ENCODE assay signal across 17 cellular contexts in the genomic region with DNA sequence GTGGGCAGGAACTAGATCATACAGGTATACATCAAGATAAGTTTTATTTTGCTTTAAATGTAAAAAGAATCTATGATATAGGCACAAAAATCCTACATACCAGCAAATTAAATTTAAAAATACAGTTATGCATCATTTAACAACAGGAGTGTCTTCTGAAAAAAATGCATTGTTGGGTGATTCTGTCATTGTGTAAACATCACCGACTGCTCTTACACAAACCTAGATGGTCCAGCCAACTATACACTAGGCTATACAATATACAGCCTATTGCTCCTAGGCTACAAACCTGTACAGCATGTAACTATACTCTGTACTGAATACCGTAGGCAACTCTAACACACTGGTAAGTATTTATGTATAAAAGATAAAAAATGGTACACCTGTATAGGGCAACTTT.
DNase-seq lines count a peak whose midpoint lies in the region; ATAC-seq and TF ChIP-seq lines count a peak whose summit lies in the region.
"Had no signal": no experiment of that assay in that cellular context is flagged by ENCODE, and none has a peak within 500 bp of the region (broad histone marks: within the 10 kb centered on the region; RNA-seq: fewer than 3 reads in every experiment).

No MANE protein-coding gene starts in this region.

- intact Hi-C loops in Caco-2 (cut with micrococcal nuclease; ENCODE audit: unreplicated experiment) = no loop called here

- 0% methylated on average over 1 of the region's 2 CpGs for WGBS in mesenchymal stem cell

- TF ChIP-seq CTCF in choroid plexus epithelial cell (conservative IDR thresholded peaks at IDR 0.05; ENCODE audit: low read depth, low read length) (no peak), Caco-2 (IDR thresholded peaks at IDR 0.05; ENCODE audit: insufficient read depth in 1 of 2, low read depth in 1 of 2, low read length in 1 of 2, severe bottlenecking in 1 of 2, unreplicated experiment in 1 of 2) (no peak)

- H2BK12ac ChIP-seq in mesenchymal stem cell (ENCODE audit: low read length in 2 of 2) = no peak overlapping the region

- H2BK5ac ChIP-seq in mesenchymal stem cell (ENCODE audit: low read depth, low read length, poor library complexity, severe bottlenecking) = no peak overlapping the region

- POLR2A ChIA-PET in Caco-2 (lab: Charles Lee) = no interaction called here

- H3K14ac ChIP-seq in mesenchymal stem cell (ENCODE audit: low read length in 2 of 2) = no peak overlapping the region

- H2AK5ac ChIP-seq in mesenchymal stem cell (ENCODE audit: low read length, severe bottlenecking) = no peak overlapping the region

- ATAC-seq in HG02852 (IDR thresholded peaks at IDR 0.05; ENCODE audit: unreplicated experiment) (no peak), HG02759 (IDR thresholded peaks at IDR 0.05; ENCODE audit: unreplicated experiment) (no peak)
- ATAC-seq: body of pancreas; CD8-positive, alpha-beta T cell; HCT116 had no signal

- H3K36me3 Mint-ChIP-seq in Caco-2 (ENCODE audit: insufficient read depth, unreplicated experiment) = peaks cover 5% of the 10 kb centered on the region

- no peak overlapping the region for H3K27ac ChIP-seq in mesenchymal stem cell (ENCODE audit: low read length, poor library complexity, severe bottlenecking)
- H3K27ac ChIP-seq: body of pancreas, hepatocyte had no signal

- H3K4me3 ChIP-seq in choroid plexus epithelial cell (ENCODE audit: low read depth, low read length) = no peak overlapping the region
- H3K4me3 ChIP-seq in mesenchymal stem cell (ENCODE audit: insufficient read depth in 1 of 2, low read depth in 1 of 2, low read length in 2 of 2) = no peak overlapping the region
- no peak overlapping the region for H3K4me3 ChIP-seq in Caco-2 (ENCODE audit: low read depth, low read length)
- H3K4me3 ChIP-seq: body of pancreas, hepatocyte, lung had no signal

- no peak overlapping the region for H3K23ac ChIP-seq in mesenchymal stem cell (ENCODE audit: low read length in 2 of 2)

- H3K27me3 ChIP-seq in mesenchymal stem cell (ENCODE audit: control insufficient read depth in 1 of 2, insufficient read depth in 1 of 2, low read length in 2 of 2) (no peaks in the 10 kb centered on the region), Caco-2 (replicated peaks; ENCODE audit: control insufficient read depth, insufficient read depth, low read length) (no peaks in the 10 kb centered on the region)
- H3K27me3 ChIP-seq: body of pancreas, hepatocyte had no signal

- H2BK120ac ChIP-seq in mesenchymal stem cell (ENCODE audit: low read depth, low read length) = no peak overlapping the region

- CTCF ChIA-PET in Caco-2 (lab: Charles Lee) = no interaction called here

- no peak overlapping the region for H3K27ac Mint-ChIP-seq in Caco-2 (ENCODE audit: unreplicated experiment)
- H3K27ac Mint-ChIP-seq: activated CD4-positive, alpha-beta T cell treated with anti-CD3 and anti-CD28 coated beads, Interleukin-2, amount 10 ng/mL, durations not matched to agents 7 days and 5 days; CD8-positive, alpha-beta T cell had no signal

- H3K4me1 Mint-ChIP-seq in Caco-2 (ENCODE audit: low read depth, unreplicated experiment) = no peaks in the 10 kb centered on the region

- no peak overlapping the region for H3K4me3 Mint-ChIP-seq in Caco-2 (ENCODE audit: unreplicated experiment)
- H3K4me3 Mint-ChIP-seq: activated CD4-positive, alpha-beta T cell treated with anti-CD3 and anti-CD28 coated beads, Interleukin-2, amount 10 ng/mL, durations not matched to agents 7 days and 5 days; CD8-positive, alpha-beta T cell had no signal

- H3K18ac ChIP-seq in mesenchymal stem cell (ENCODE audit: low read depth in 1 of 2, low read length in 2 of 2) = no peak overlapping the region

- DNase-seq in EL (peak; percentile 66), NCI-H460 (ENCODE audit: extremely low read depth, low read depth) (peak; percentile 4), choroid plexus epithelial cell (ENCODE audit: low read depth) (peak; percentile 71), mesenchymal stem cell (peak; percentile 12), Caco-2 (no peak), OCI-M1 (lab: John Stamatoyannopoulos, UW) (no peak)
- DNase-seq: activated CD4-positive, alpha-beta T cell treated with anti-CD3 and anti-CD28 coated beads, Interleukin-2, amount 10 ng/mL, durations not matched to agents 7 days and 5 days; body of pancreas; CD8-positive, alpha-beta T cell; NCI-H1092; NCI-H510A; stimulated activated CD4-positive, alpha-beta T cell treated with anti-CD3 and anti-CD28 coated beads, Interleukin-12 subunit alpha, Interleukin-12 subunit beta, amount 100 ng/mL, for 4 hours had no signal

- H3K4ac ChIP-seq in mesenchymal stem cell (ENCODE audit: low read depth in 1 of 2, low read length in 2 of 2) = no peak overlapping the region

- no TSS peak for BruUV-seq in Caco-2 (replicated peaks; lab: Mats Ljungman, UMichigan)

- no peak overlapping the region for H4K91ac ChIP-seq in mesenchymal stem cell (ENCODE audit: low read length)

- no peak overlapping the region for H2AFZ ChIP-seq in mesenchymal stem cell (ENCODE audit: low read depth, low read length)
- H2AFZ ChIP-seq: hepatocyte had no signal

- H2BK15ac ChIP-seq in mesenchymal stem cell (ENCODE audit: low read depth, poor library complexity, severe bottlenecking) = no peak overlapping the region

- H3K9ac ChIP-seq in mesenchymal stem cell (ENCODE audit: low read length) = no peak overlapping the region

- H4K8ac ChIP-seq in mesenchymal stem cell (ENCODE audit: low read length) = no peak overlapping the region

- H3K4me1 ChIP-seq in mesenchymal stem cell (ENCODE audit: control insufficient read depth, insufficient read depth, low read depth, low read length) (no peaks in the 10 kb centered on the region), Caco-2 (peaks cover 5% of the 10 kb centered on the region; the same call in 1 of the 2 replicates)
- H3K4me1 ChIP-seq: body of pancreas had no signal

- H3K9me3 Mint-ChIP-seq in Caco-2 (ENCODE audit: unreplicated experiment) = peaks cover 9% of the 10 kb centered on the region
- H3K9me3 Mint-ChIP-seq: activated CD4-positive, alpha-beta T cell treated with anti-CD3 and anti-CD28 coated beads, Interleukin-2, amount 10 ng/mL, durations not matched to agents 7 days and 5 days; CD8-positive, alpha-beta T cell had no signal

- no peak overlapping the region for H3K4me2 ChIP-seq in mesenchymal stem cell (ENCODE audit: low read length, poor library complexity, severe bottlenecking)
- H3K4me2 ChIP-seq: hepatocyte had no signal

- H3K36me3 ChIP-seq in mesenchymal stem cell (ENCODE audit: control insufficient read depth in 1 of 2, insufficient read depth in 2 of 2, low read depth in 1 of 2, low read length in 2 of 2) = peaks cover 0 to 4% of the 10 kb centered on the region in 2 experiments
- H3K36me3 ChIP-seq in Caco-2 (ENCODE audit: control insufficient read depth, insufficient read depth, low read length) = no peaks in the 10 kb centered on the region

- H3K27me3 Mint-ChIP-seq in Caco-2 (ENCODE audit: insufficient read depth, unreplicated experiment) = no peaks in the 10 kb centered on the region
- H3K27me3 Mint-ChIP-seq: activated CD4-positive, alpha-beta T cell treated with anti-CD3 and anti-CD28 coated beads, Interleukin-2, amount 10 ng/mL, durations not matched to agents 7 days and 5 days had no signal

- H3K9me3 ChIP-seq in mesenchymal stem cell (ENCODE audit: control insufficient read depth, low read length) (no peaks in the 10 kb centered on the region), Caco-2 (no peaks in the 10 kb centered on the region)
- H3K9me3 ChIP-seq: body of pancreas had no signal

- peaks cover 20% of the 10 kb centered on the region for H3K79me1 ChIP-seq in mesenchymal stem cell (replicated peaks; ENCODE audit: low read length, poor library complexity, severe bottlenecking)

Comparison
In these comparisons a context has a peak if more than half of its experiments do, and no peak if none do; other contexts are left out.
1. DNase-seq: peak in EL (single experiment), NCI-H460 (single experiment), choroid plexus epithelial cell (single experiment) and mesenchymal stem cell (single experiment); none in Caco-2 (0 of 2) and OCI-M1 (single experiment).